Comparison of ENCODE assay signal across 18 cellular contexts in genomic region chr1:153343040-153343681, GRCh38. TPM values are rescaled to one million over a fixed set of nuclear protein-coding genes. Genes with fewer than 3 reads are reported as not detected.
DNase-seq lines count a peak whose midpoint lies in the region; ATAC-seq and TF ChIP-seq lines count a peak whose summit lies in the region.
"Had no signal": no experiment of that assay in that cellular context is flagged by ENCODE, and none has a peak within 500 bp of the region (broad histone marks: within the 10 kb centered on the region; RNA-seq: fewer than 3 reads in every experiment).

No MANE protein-coding gene starts in this region.

- no peak overlapping the region for H3K4me3 ChIP-seq in mammary epithelial cell (replicated peaks in 1 of 3; ENCODE audit: insufficient read depth in 1 of 3, low read depth in 2 of 3, low read length in 3 of 3)
- no peak overlapping the region for H3K4me3 ChIP-seq in breast epithelium
- no peak overlapping the region for H3K4me3 ChIP-seq in OCI-LY7 (ENCODE audit: low read depth, low read length, poor library complexity, severe bottlenecking)

- peak overlapping the region; percentile 53 for H2AFZ ChIP-seq in mammary epithelial cell (ENCODE audit: low read depth, low read length)
- H2AFZ ChIP-seq in OCI-LY7 (ENCODE audit: low read length), result no peak overlapping the region

- H3K9me2 ChIP-seq in OCI-LY7 (ENCODE audit: insufficient read depth, low read length), result no peaks in the 10 kb centered on the region

- H3K36me3 ChIP-seq in mammary epithelial cell (ENCODE audit: insufficient read depth, low read length) (no peaks in the 10 kb centered on the region), breast epithelium (no peaks in the 10 kb centered on the region), OCI-LY7 (ENCODE audit: insufficient read depth, low read length) (no peaks in the 10 kb centered on the region)
- H3K36me3 ChIP-seq: WERI-Rb-1 had no signal

- no peak for TF ChIP-seq POLR2A in breast epithelium (IDR thresholded peaks at IDR 0.05)

- no peak overlapping the region for H3K27ac ChIP-seq in mammary epithelial cell (ENCODE audit: insufficient read depth, low read depth, low read length)
- no peak overlapping the region for H3K27ac ChIP-seq in breast epithelium
- no peak overlapping the region for H3K27ac ChIP-seq in OCI-LY7 (ENCODE audit: low read depth, low read length, poor library complexity, severe bottlenecking)
- H3K27ac ChIP-seq: WERI-Rb-1 had no signal

- dilution Hi-C loops in mammary epithelial cell (cut with HindIII; ENCODE audit: low sequenced_read_pairs), result no loop called here

- H3K27me3 ChIP-seq in mammary epithelial cell (ENCODE audit: insufficient read depth, low read length) (no peaks in the 10 kb centered on the region), breast epithelium (peaks cover 0 to 11% of the 10 kb centered on the region in 2 donors)

- H3K79me2 ChIP-seq in mammary epithelial cell (ENCODE audit: insufficient read depth, low read length) (no peaks in the 10 kb centered on the region), OCI-LY7 (ENCODE audit: insufficient read depth, low read depth, low read length) (no peaks in the 10 kb centered on the region)

- intact Hi-C loops in mammary epithelial cell (cut with micrococcal nuclease) (no loop called here), breast epithelium (cut with DNase I; ENCODE audit: low total_unique reads) (no loop called here), OCI-LY7 (cut with micrococcal nuclease; ENCODE audit: unreplicated experiment) (no loop called here), Right ventricle myocardium inferior (cut with DNase I) (no loop called here)

- CTCF ChIA-PET in mammary epithelial cell (lab: Charles Lee; ENCODE audit: low non-redundant PET), result interaction anchor here (0.5 to 0.7 kb wide), 4 partner anchors 167 to 995 kb away, joined by 3 to 13 read pairs (median 8); no protein-coding TSS in a partner anchor
- CTCF ChIA-PET in OCI-LY7 (lab: Charles Lee; ENCODE audit: unreplicated experiment), result no interaction called here

- BruUV-seq in mammary epithelial cell (replicated peaks; lab: Mats Ljungman, UMichigan) (no TSS peak), OCI-LY7 (replicated peaks; lab: Mats Ljungman, UMichigan) (no TSS peak)

- DNase-seq in mammary epithelial cell (peak; percentile 42), breast epithelium (ENCODE audit: low spot score in 2 of 2) (no peak), NCI-H2029 treated with DMSO at 0.1 percent for 48 hours (lab: John Stamatoyannopoulos, UW) (peak; percentile 66), OCI-LY7 (ENCODE audit: low spot score) (no peak), dedifferentiated amniotic fluid mesenchymal stem cell (ENCODE audit: extremely low spot score) (no peak), Right ventricle myocardium inferior (ENCODE audit: missing footprints) (no peak), UCSD-AML1 (lab: John Stamatoyannopoulos, UW; ENCODE audit: unreplicated experiment) (no peak)
- DNase-seq: activated gamma-delta T cell, aorta, retina, WERI-Rb-1 had no signal

- TF ChIP-seq CTCF in mammary epithelial cell (conservative IDR thresholded peaks at IDR 0.05 in 1 of 2, IDR thresholded peaks at IDR 0.05 in 1 of 2; ENCODE audit: extremely low read depth in 1 of 2, insufficient read depth in 1 of 2, low read depth in 1 of 2, low read length in 2 of 2) (no peak), breast epithelium (IDR thresholded peaks at IDR 0.05) (no peak), OCI-LY7 (conservative IDR thresholded peaks at IDR 0.05; ENCODE audit: low read length) (no peak)

- 59% methylated on average over 5 of the region's 5 CpGs for WGBS in mammary epithelial cell (ENCODE audit: low coverage, missing lambda C conversion rate)

- H3K9me3 ChIP-seq in mammary epithelial cell (replicated peaks; ENCODE audit: insufficient read depth, low read length) (no peaks in the 10 kb centered on the region), breast epithelium (no peaks in the 10 kb centered on the region), OCI-LY7 (ENCODE audit: low read length) (no peaks in the 10 kb centered on the region)

- H3K9ac ChIP-seq in mammary epithelial cell (ENCODE audit: insufficient read depth, low read length), result no peak overlapping the region

- POLR2A ChIA-PET in OCI-LY7 (lab: Charles Lee), result no interaction called here

- no peak overlapping the region for H3K4me2 ChIP-seq in mammary epithelial cell (ENCODE audit: insufficient read depth, low read depth, low read length)
- no peak overlapping the region for H3K4me2 ChIP-seq in OCI-LY7 (ENCODE audit: low read length)

- ATAC-seq in esophagus mucosa (peak; percentile 85), Right ventricle myocardium inferior (no peak)
- ATAC-seq: HCT116 had no signal

- in situ Hi-C loops in mammary epithelial cell (cut with MboI; ENCODE audit: low sequenced_read_pairs in 2 of 2), result no loop called here

- peaks cover 14% of the 10 kb centered on the region for H3K4me1 ChIP-seq in mammary epithelial cell (ENCODE audit: insufficient read depth, low read length)
- no peaks in the 10 kb centered on the region for H3K4me1 ChIP-seq in breast epithelium
- no peaks in the 10 kb centered on the region for H3K4me1 ChIP-seq in OCI-LY7 (ENCODE audit: insufficient read depth, low read length, poor library complexity, severe bottlenecking)

- H4K20me1 ChIP-seq in mammary epithelial cell (ENCODE audit: insufficient read depth, low read length) (no peaks in the 10 kb centered on the region), OCI-LY7 (ENCODE audit: insufficient read depth, low read length) (no peaks in the 10 kb centered on the region)

RNA-seq across cellular contexts. Expression of gene PGLYRP4, which starts 5.5 kb away (rescaled TPM):
- under 1 TPM; 0.17 to 0.87 TPM for total RNA-seq in mammary epithelial cell
- polyA plus RNA-seq in mammary epithelial cell, result 0.11 TPM
- not detected for polyA minus RNA-seq in mammary epithelial cell
- not detected for total RNA-seq in breast epithelium
- total RNA-seq in esophagus mucosa, result 14.5 TPM
- total RNA-seq in OCI-LY7 (2014; rRNA removed; shearing (Covaris generic)), result not detected in 2 replicates
- not detected in 2 replicates for total RNA-seq in OCI-LY7 (2022)
- total RNA-seq in Right ventricle myocardium inferior, result not detected
- total RNA-seq: activated CD8-positive, alpha-beta memory T cell treated with anti-CD3 and anti-CD28 coated beads for 36 hours; aorta; epithelial cell of proximal tubule; lung microvascular endothelial cell; M059J; neural crest cell had no signal
- polyA plus RNA-seq: aorta had no signal

RNA-seq across cellular contexts. Expression of gene S100A9, which starts 14.5 kb away (rescaled TPM):
- total RNA-seq in mammary epithelial cell (100 to 1,000 TPM in 1 of 2 donors, 10 to 100 TPM in 1; 95.5 to 606 TPM), breast epithelium (100 to 1,000 TPM in 2 of 3 donors, 10 to 100 TPM in 1; 90.3 to 329 (median 208) TPM), esophagus mucosa (34,355 TPM), OCI-LY7 (2022) (not detected in 2 replicates), Right ventricle myocardium inferior (190 TPM)
- 694 TPM for polyA plus RNA-seq in mammary epithelial cell
- polyA minus RNA-seq in mammary epithelial cell, result 47.9 TPM
- total RNA-seq in OCI-LY7 (2014; rRNA removed; shearing (Covaris generic)), result not detected in 2 replicates
- total RNA-seq: activated CD8-positive, alpha-beta memory T cell treated with anti-CD3 and anti-CD28 coated beads for 36 hours; neural crest cell had no signal

RNA-seq across cellular contexts. Expression of gene PGLYRP3, which starts 30.4 kb away (rescaled TPM):
- total RNA-seq in mammary epithelial cell (1 to 10 TPM in 1 of 2 donors, not detected in 1; 1.8 TPM), breast epithelium (not detected), esophagus mucosa (31.3 TPM), OCI-LY7 (2022) (not detected in 2 replicates), Right ventricle myocardium inferior (not detected)
- 0.25 TPM for polyA plus RNA-seq in mammary epithelial cell
- not detected for polyA minus RNA-seq in mammary epithelial cell
- total RNA-seq in OCI-LY7 (2014; rRNA removed; shearing (Covaris generic)), result not detected in 2 replicates
- total RNA-seq: activated CD8-positive, alpha-beta memory T cell treated with anti-CD3 and anti-CD28 coated beads for 36 hours; aorta; epithelial cell of proximal tubule; lung microvascular endothelial cell; M059J; neural crest cell had no signal
- polyA plus RNA-seq: aorta had no signal

RNA-seq across cellular contexts. Expression of gene S100A12, which starts 32.3 kb away (rescaled TPM):
- total RNA-seq in mammary epithelial cell (under 1 TPM in 1 of 2 donors, not detected in 1; 0.66 TPM), breast epithelium (1 to 10 TPM in 2 of 3 donors, not detected in 1; 1.3 to 1.8 TPM), esophagus mucosa (65.2 TPM), OCI-LY7 (2022) (not detected in 2 replicates), Right ventricle myocardium inferior (4.0 TPM)
- 1.0 TPM for polyA plus RNA-seq in mammary epithelial cell
- not detected for polyA minus RNA-seq in mammary epithelial cell
- total RNA-seq in OCI-LY7 (2014; rRNA removed; shearing (Covaris generic)), result not detected in 2 replicates
- total RNA-seq: activated CD8-positive, alpha-beta memory T cell treated with anti-CD3 and anti-CD28 coated beads for 36 hours; epithelial cell of proximal tubule; lung microvascular endothelial cell; M059J; neural crest cell had no signal

RNA-seq across cellular contexts. Expression of gene S100A8, which starts 47.7 kb away (rescaled TPM):
- 100 to 1,000 TPM in 1 of 2 donors, 1 to 10 TPM in 1; 4.0 to 363 TPM for total RNA-seq in mammary epithelial cell
- 133 TPM for polyA plus RNA-seq in mammary epithelial cell
- polyA minus RNA-seq in mammary epithelial cell, result 9.8 TPM
- total RNA-seq in breast epithelium, result 10 to 100 TPM; 13.1 to 37.4 (median 26.5) TPM
- 27,439 TPM for total RNA-seq in esophagus mucosa
- not detected in 2 replicates for total RNA-seq in OCI-LY7 (2014; rRNA removed; shearing (Covaris generic))
- total RNA-seq in OCI-LY7 (2022), result not detected in 2 replicates
- total RNA-seq in Right ventricle myocardium inferior, result 79.9 TPM
- total RNA-seq: activated CD8-positive, alpha-beta memory T cell treated with anti-CD3 and anti-CD28 coated beads for 36 hours; epithelial cell of proximal tubule; lung microvascular endothelial cell; neural crest cell had no signal

Comparison
In these comparisons a context has a peak if more than half of its experiments do, and no peak if none do; other contexts are left out.
1. DNase-seq: peak in mammary epithelial cell (single experiment) and NCI-H2029 treated with DMSO at 0.1 percent for 48 hours (single experiment); none in breast epithelium (0 of 2), OCI-LY7 (single experiment), dedifferentiated amniotic fluid mesenchymal stem cell (single experiment), Right ventricle myocardium inferior (single experiment) and UCSD-AML1 (single experiment).
2. RNA of gene S100A9, which starts 14.5 kb away (total RNA-seq): 34,355 TPM in esophagus mucosa (single experiment), 95.5 to 606 TPM in mammary epithelial cell, 90.3 to 329 TPM in breast epithelium and 190 TPM in Right ventricle myocardium inferior (single experiment); not detected in OCI-LY7; every median in the first group is over 10 times any median in the second.
3. RNA of gene PGLYRP3, which starts 30.4 kb away (total RNA-seq): 31.3 TPM in esophagus mucosa (single experiment); 1.8 TPM in mammary epithelial cell, not detected in breast epithelium, not detected in OCI-LY7 and not detected in Right ventricle myocardium inferior (single experiment); every median in the first group is over 10 times any median in the second.